ENCODE assay signal across 26 cellular contexts in the genomic region with DNA sequence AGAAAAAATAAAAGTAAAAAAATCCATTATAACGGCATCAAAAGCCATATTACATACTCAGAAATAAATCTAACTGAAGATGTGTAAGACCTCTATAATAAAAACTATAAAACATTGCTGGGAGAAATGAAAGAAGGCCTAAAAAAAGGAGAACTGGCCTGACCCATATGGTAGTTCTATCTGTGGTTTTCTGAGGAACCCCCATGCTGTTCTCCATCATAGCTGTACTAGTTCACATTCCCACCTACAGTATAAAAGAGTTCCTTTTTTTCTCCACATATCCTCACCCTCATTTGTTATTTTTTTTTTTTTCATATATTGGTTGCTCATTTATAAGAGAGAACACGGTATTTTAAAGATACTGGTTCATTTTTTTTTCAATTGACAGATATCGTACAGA.
"Had no signal": no experiment of that assay in that cellular context is flagged by ENCODE, and none has a peak within 500 bp of the region (broad histone marks: within the 10 kb centered on the region; RNA-seq: fewer than 3 reads in every experiment).

No MANE protein-coding gene starts in this region.

- FAIRE-seq: RCC 7860 had no signal

- H3K9ac ChIP-seq: KMS-11 had no signal

- H3K4me3 ChIP-seq: cardiac muscle cell, MG63 had no signal

- H3K4me2 ChIP-seq: KMS-11 had no signal

- H3K9me3 ChIP-seq: MG63 had no signal

- ATAC-seq: activated CD4-positive, alpha-beta T cell treated with anti-CD3 and anti-CD28 coated beads for 36 hours; activated T-cell treated with anti-CD3 and anti-CD28 coated beads, Interleukin-2, amount 50 U/mL, for 72 hours; PC-3; T-cell had no signal

- H3K36me3 ChIP-seq: brain microvascular endothelial cell, cardiac muscle cell, MG63, WERI-Rb-1 had no signal

- H3K27me3 ChIP-seq: brain microvascular endothelial cell, cardiac muscle cell, MG63 had no signal

- H3K27ac ChIP-seq: brain microvascular endothelial cell, cardiac muscle cell, KMS-11, WERI-Rb-1 had no signal

- DNase-seq: activated CD4-positive, alpha-beta memory T cell treated with anti-CD3 and anti-CD28 coated beads, Interleukin-2, amount 10 ng/mL, durations not matched to agents 7 days and 5 days; activated CD4-positive, alpha-beta T cell treated with anti-CD3 and anti-CD28 coated beads for 36 hours; activated CD4-positive, alpha-beta T cell treated with anti-CD3 and anti-CD28 coated beads, Interleukin-2, amount 50 U/mL, for 1 hour; activated gamma-delta T cell treated with Interleukin-2 at 50 U/mL for 16 hours; activated naive CD4-positive, alpha-beta T cell treated with anti-CD3 and anti-CD28 coated beads, Interleukin-2, amount 10 ng/mL, durations not matched to agents 7 days and 5 days; activated naive CD8-positive, alpha-beta T cell treated with anti-CD3 and anti-CD28 coated beads for 36 hours; activated T-cell treated with anti-CD3 and anti-CD28 coated beads, Interleukin-2, amount 50 U/mL, for 72 hours; brain microvascular endothelial cell; MG63; NCI-H1105; NCI-H1436; NCI-H1694 treated with DMSO at 0.1 percent for 48 hours; NCI-H2029 treated with DMSO at 0.1 percent for 48 hours; NCI-H345; NCI-H510A; NCI-H526 treated with DMSO at 0.1 percent for 48 hours; NCI-H82; NK-92 treated with Interleukin-12 subunit alpha and Interleukin-12 subunit beta, amount 100 ng/mL, for 24 hours; PC-3; SHP77; T-cell; T-helper 2 cell; WERI-Rb-1 had no signal
